Comparison of ENCODE assay signal across 8 cellular contexts in genomic region chr21:32412998-32413504, GRCh38. TPM values are rescaled to one million over a fixed set of nuclear protein-coding genes. Genes with fewer than 3 reads are reported as not detected.
DNase-seq lines count a peak whose midpoint lies in the region; ATAC-seq and TF ChIP-seq lines count a peak whose summit lies in the region.

No MANE protein-coding gene starts in this region.

- CTCF ChIA-PET in MCF 10A (lab: Yijun Ruan, JAX): interaction anchor here (1.5 to 3.5 kb wide), 4 partner anchors 21 to 197 kb away, joined by 3 to 22 read pairs (median 10); partner anchors contain the start of gene URB1
- CTCF ChIA-PET in OCI-LY7 (lab: Charles Lee; ENCODE audit: unreplicated experiment): no interaction called here

- H2AFZ ChIP-seq in OCI-LY7 (ENCODE audit: low read length): no peak overlapping the region

- peak overlapping the region; percentile 69 for H3K4me3 ChIP-seq in AG09309 (ENCODE audit: control insufficient read depth, low read depth, low read length)
- H3K4me3 ChIP-seq in OCI-LY7 (ENCODE audit: low read depth, low read length, poor library complexity, severe bottlenecking): no peak overlapping the region

- intact Hi-C loops in MCF 10A (cut with micrococcal nuclease) (no loop called here), OCI-LY7 (cut with micrococcal nuclease; ENCODE audit: unreplicated experiment) (no loop called here)

- H3K79me2 ChIP-seq in OCI-LY7 (ENCODE audit: insufficient read depth, low read depth, low read length): no peaks in the 10 kb centered on the region

- peak; percentile 24 for TF ChIP-seq CTCF in AG09309 (IDR thresholded peaks at IDR 0.05; ENCODE audit: control insufficient read depth, insufficient read depth, low read depth, low read length, missing control alignments)
- no peak for TF ChIP-seq CTCF in MCF 10A (IDR thresholded peaks at IDR 0.05; ENCODE audit: unreplicated experiment)
- TF ChIP-seq CTCF in OCI-LY7 (conservative IDR thresholded peaks at IDR 0.05; ENCODE audit: low read length): no peak

- POLR2A ChIA-PET in MCF 10A (lab: Yijun Ruan, JAX): interaction anchor here (0.7 to 7.1 kb wide), 18 partner anchors 9 to 315 kb away, joined by 3 to 97 read pairs (median 5); partner anchors contain the start of genes CFAP298, SYNJ1 and URB1
- POLR2A ChIA-PET in OCI-LY7 (lab: Charles Lee): no interaction called here

- H3K4me3 Mint-ChIP-seq in IgD-negative memory B cell (peak overlapping the region; percentile 82 to 89 (median 85)), MCF 10A (ENCODE audit: unreplicated experiment) (peak overlapping the region; percentile 97)
- H3K4me3 Mint-ChIP-seq in stimulated activated naive CD8-positive, alpha-beta T cell treated with anti-CD3 and anti-CD28 coated beads, Interleukin-15, amount 100 ng/mL, for 72 hours: peak overlapping the region; percentile 91 to 97

- H3K9me2 ChIP-seq in OCI-LY7 (ENCODE audit: insufficient read depth, low read length): no peaks in the 10 kb centered on the region

- H3K9me3 Mint-ChIP-seq in IgD-negative memory B cell (no peaks in the 10 kb centered on the region), MCF 10A (ENCODE audit: unreplicated experiment) (no peaks in the 10 kb centered on the region)
- no peaks in the 10 kb centered on the region for H3K9me3 Mint-ChIP-seq in stimulated activated naive CD8-positive, alpha-beta T cell treated with anti-CD3 and anti-CD28 coated beads, Interleukin-15, amount 100 ng/mL, for 72 hours

- no TSS peak for BruUV-seq in MCF 10A (replicated peaks; lab: Mats Ljungman, UMichigan)
- no TSS peak for BruUV-seq in OCI-LY7 (replicated peaks; lab: Mats Ljungman, UMichigan)

- H3K4me1 ChIP-seq in OCI-LY7 (ENCODE audit: insufficient read depth, low read length, poor library complexity, severe bottlenecking): no peaks in the 10 kb centered on the region

- no peaks in the 10 kb centered on the region for H4K20me1 ChIP-seq in OCI-LY7 (ENCODE audit: insufficient read depth, low read length)

- H3K4me1 Mint-ChIP-seq in IgD-negative memory B cell (peaks cover 7 to 15% (median 7%) of the 10 kb centered on the region in 3 donors), MCF 10A (ENCODE audit: insufficient read depth, unreplicated experiment) (peaks cover 46% of the 10 kb centered on the region)
- H3K4me1 Mint-ChIP-seq in stimulated activated naive CD8-positive, alpha-beta T cell treated with anti-CD3 and anti-CD28 coated beads, Interleukin-15, amount 100 ng/mL, for 72 hours: peaks cover 62% of the 10 kb centered on the region

- no peak overlapping the region for H3K4me2 ChIP-seq in OCI-LY7 (ENCODE audit: low read length)

- H3K27ac Mint-ChIP-seq in IgD-negative memory B cell (peak overlapping the region in 2 of 3 donors; percentile 33 to 72), MCF 10A (ENCODE audit: low read depth, unreplicated experiment) (peak overlapping the region; percentile 81)
- H3K27ac Mint-ChIP-seq in stimulated activated naive CD8-positive, alpha-beta T cell treated with anti-CD3 and anti-CD28 coated beads, Interleukin-15, amount 100 ng/mL, for 72 hours: peak overlapping the region; percentile 90 to 91

- H3K27me3 Mint-ChIP-seq in IgD-negative memory B cell (peaks cover 37% of the 10 kb centered on the region), MCF 10A (ENCODE audit: insufficient read depth, unreplicated experiment) (no peaks in the 10 kb centered on the region)
- H3K27me3 Mint-ChIP-seq in stimulated activated naive CD8-positive, alpha-beta T cell treated with anti-CD3 and anti-CD28 coated beads, Interleukin-15, amount 100 ng/mL, for 72 hours: no peaks in the 10 kb centered on the region

- no peaks in the 10 kb centered on the region for H3K36me3 ChIP-seq in OCI-LY7 (ENCODE audit: insufficient read depth, low read length)

- H3K36me3 Mint-ChIP-seq in IgD-negative memory B cell: no peaks in the 10 kb centered on the region
- peaks cover 15% of the 10 kb centered on the region for H3K36me3 Mint-ChIP-seq in MCF 10A (ENCODE audit: insufficient read depth, unreplicated experiment)

- no peak overlapping the region for H3K27ac ChIP-seq in OCI-LY7 (ENCODE audit: low read depth, low read length, poor library complexity, severe bottlenecking)

- DNase-seq in AG09309 (ENCODE audit: low read depth) (no peak), MCF 10A (ENCODE audit: unreplicated experiment) (peak; percentile 58), left lobe of liver (ENCODE audit: low spot score) (peak; percentile 58), OCI-LY7 (ENCODE audit: low spot score) (no peak), NCI-H226 (no peak), GM19240 (ENCODE audit: insufficient read length, low spot score) (no peak)
- no peak for DNase-seq in stimulated activated naive CD8-positive, alpha-beta T cell treated with anti-CD3 and anti-CD28 coated beads, Interleukin-15, amount 100 ng/mL, for 72 hours

- no peaks in the 10 kb centered on the region for H3K9me3 ChIP-seq in OCI-LY7 (ENCODE audit: low read length)

- ATAC-seq in left lobe of liver: no peak
- ATAC-seq in stimulated activated naive CD8-positive, alpha-beta T cell treated with anti-CD3 and anti-CD28 coated beads, Interleukin-15, amount 100 ng/mL, for 72 hours: no peak

RNA-seq across cellular contexts. Expression of gene EVA1C, which starts 0.5 kb away (rescaled TPM):
- polyA plus RNA-seq in IgD-negative memory B cell: 3.2 TPM
- 16.8 and 22.2 TPM in 2 replicates for total RNA-seq in MCF 10A (2022)
- 5.0 TPM for total RNA-seq in left lobe of liver
- total RNA-seq in OCI-LY7 (2014; rRNA removed; shearing (Covaris generic)): not detected in 2 replicates
- not detected in 2 replicates for total RNA-seq in OCI-LY7 (2022)

RNA-seq across cellular contexts. Expression of gene URB1, which starts 20.2 kb away (rescaled TPM):
- polyA plus RNA-seq in IgD-negative memory B cell: 1.8 TPM
- total RNA-seq in MCF 10A (2022) (32.3 and 43.5 TPM in 2 replicates), left lobe of liver (9.2 TPM), OCI-LY7 (2022) (23.4 and 25.4 TPM in 2 replicates)
- total RNA-seq in OCI-LY7 (2014; rRNA removed; shearing (Covaris generic)): 19.4 and 20.8 TPM in 2 replicates

Comparison
In these comparisons a context has a peak if more than half of its experiments do, and no peak if none do; other contexts are left out.
1. DNase-seq: peak in MCF 10A (single experiment) and left lobe of liver (single experiment); none in AG09309 (single experiment), stimulated activated naive CD8-positive, alpha-beta T cell treated with anti-CD3 and anti-CD28 coated beads, Interleukin-15, amount 100 ng/mL, for 72 hours (0 of 2), OCI-LY7 (single experiment), NCI-H226 (single experiment) and GM19240 (single experiment).
2. Peak in every context shown above with its lines, with median percentiles within 50 percentile points of each other: H3K27ac Mint-ChIP-seq and H3K4me3 Mint-ChIP-seq.